In the genomic region with DNA sequence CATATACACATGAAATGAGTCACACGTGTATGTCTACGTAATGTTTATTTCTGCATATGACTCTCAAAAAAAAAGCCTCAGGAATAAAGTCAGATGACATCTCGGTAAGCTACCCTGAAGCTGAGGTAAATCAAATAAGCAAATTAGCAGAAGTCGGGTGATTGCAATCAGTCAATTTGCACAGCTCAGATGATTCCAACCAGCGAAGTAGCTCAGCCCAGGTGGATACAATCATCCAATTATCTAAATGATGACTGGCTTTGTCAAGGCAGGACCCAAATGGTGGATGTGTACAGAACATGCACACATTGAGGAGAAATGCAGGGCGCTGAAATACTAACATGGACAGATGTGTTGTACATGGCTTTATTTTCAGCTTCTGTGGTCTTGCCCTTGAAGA, we compare ENCODE assay signal across 19 cellular contexts.
"Had no signal": no experiment of that assay in that cellular context is flagged by ENCODE, and none has a peak within 500 bp of the region (broad histone marks: within the 10 kb centered on the region; RNA-seq: fewer than 3 reads in every experiment).

No MANE protein-coding gene starts in this region.

- ATAC-seq: activated T-cell treated with anti-CD3 and anti-CD28 coated beads, Interleukin-2, amount 50 U/mL, for 72 hours; gastroesophageal sphincter; heart left ventricle; mucosa of descending colon; psoas muscle; right cardiac atrium; stimulated activated naive CD8-positive, alpha-beta T cell treated with anti-CD3 and anti-CD28 coated beads, Interleukin-15, amount 100 ng/mL, for 72 hours had no signal

- FAIRE-seq: endothelial cell of umbilical vein had no signal

- DNase-seq: activated CD4-positive, alpha-beta T cell treated with anti-CD3 and anti-CD28 coated beads, Interleukin-2, amount 50 U/mL, for 4 hours; activated gamma-delta T cell; activated naive CD8-positive, alpha-beta T cell treated with anti-CD3 and anti-CD28 coated beads for 36 hours; activated T-cell treated with anti-CD3 and anti-CD28 coated beads, Interleukin-2, amount 50 U/mL, for 72 hours; amygdala; dermis blood vessel endothelial cell; effector memory CD4-positive, alpha-beta T cell; heart left ventricle; left ventricle myocardium inferior; mucosa of descending colon; naive B cell; psoas muscle; right cardiac atrium; stimulated activated CD4-positive, alpha-beta T cell treated with anti-CD3 and anti-CD28 coated beads, Interleukin-15, amount 100 ng/mL, for 24 hours; stimulated activated CD4-positive, alpha-beta T cell treated with anti-CD3 and anti-CD28 coated beads, Interleukin-4, amount 100 ng/mL, for 1 hour; stimulated activated naive CD8-positive, alpha-beta T cell treated with anti-CD3 and anti-CD28 coated beads, Interleukin-15, amount 100 ng/mL, for 72 hours; trophoblast cell had no signal
